9 cellular contexts compared by ENCODE assay signal in genomic region chr19:6590458-6591319, GRCh38. TPM values are rescaled to one million over a fixed set of nuclear protein-coding genes. Genes with fewer than 3 reads are reported as not detected.
A peak's percentile ranks its signal among the peaks of the same experiment; 100 is the strongest.
DNase-seq lines count a peak whose midpoint lies in the region; ATAC-seq, FAIRE-seq and TF ChIP-seq lines count a peak whose summit lies in the region.
"Had no signal": no experiment of that assay in that cellular context is flagged by ENCODE, and none has a peak within 500 bp of the region (broad histone marks: within the 10 kb centered on the region; RNA-seq: fewer than 3 reads in every experiment).

TSS of gene CD70 (minus strand) at chr19:6591150. CDS start at chr19:6591002, 148 bp downstream.

- TF ChIP-seq CTCF in psoas muscle (IDR thresholded peaks at IDR 0.05) (no peak), BE2C (IDR thresholded peaks at IDR 0.05; ENCODE audit: low read depth, low read length) (no peak)

- DNase-seq in ACHN (peak; percentile 70), GM19239 (ENCODE audit: insufficient read length, low spot score) (no peak), UCSD-AML1 (lab: John Stamatoyannopoulos, UW; ENCODE audit: unreplicated experiment) (peak; percentile 75), psoas muscle (peak in 1 of 2 donors; percentile 29), NCI-H187 (lab: John Stamatoyannopoulos, UW) (no peak), BE2C (no peak)
- DNase-seq in effector memory CD8-positive, alpha-beta T cell, result peak; percentile 48 to 53 (median 52)
- DNase-seq: heart right ventricle had no signal

- 0 to 1% (median 1%) methylated on average over 42 to 49 of the region's 49 CpGs for WGBS in psoas muscle, 3 donors

- peak; percentile 95 for FAIRE-seq in GM19239 (lab: Jason Lieb, UNC)

- in situ Hi-C loops in ACHN (cut with HindIII; ENCODE audit: low pct_ligation_motif_present, low pct_unique_long_range_greater_than_20kb, low sequenced_read_pairs), result no loop called here

- H3K9me3 ChIP-seq in psoas muscle (no peaks in the 10 kb centered on the region), BE2C (no peaks in the 10 kb centered on the region)
- H3K9me3 ChIP-seq: heart right ventricle had no signal

- H3K27me3 ChIP-seq in psoas muscle (ENCODE audit: insufficient read depth in 3 of 3, low read length in 2 of 3), result peaks cover 0 to 80% (median 31%) of the 10 kb centered on the region in 3 donors
- H3K27me3 ChIP-seq in BE2C, result peaks cover 52% of the 10 kb centered on the region

- H3K4me3 Mint-ChIP-seq in effector memory CD8-positive, alpha-beta T cell, result peak within 1 kb of the TSS; percentile 78 to 97

- H3K4me3 ChIP-seq in psoas muscle (peak within 1 kb of the TSS; percentile 15), BE2C (ENCODE audit: low read depth, low read length) (no peak within 1 kb of the TSS)

- H3K27me3 Mint-ChIP-seq in effector memory CD8-positive, alpha-beta T cell, result peaks cover 20 to 47% of the 10 kb centered on the region in 2 donors

- no peak within 1 kb of the TSS for H3K27ac ChIP-seq in psoas muscle
- H3K27ac ChIP-seq: heart right ventricle had no signal

- H3K4me1 ChIP-seq in psoas muscle (no peaks in the 10 kb centered on the region), BE2C (no peaks in the 10 kb centered on the region)

- ATAC-seq in HG03460 (IDR thresholded peaks at IDR 0.05; ENCODE audit: unreplicated experiment), result peak; percentile 45
- peak; percentile 71 for ATAC-seq in effector memory CD8-positive, alpha-beta T cell (replicated peaks)
- ATAC-seq in psoas muscle, result no peak

- no peaks in the 10 kb centered on the region for H3K9me3 Mint-ChIP-seq in effector memory CD8-positive, alpha-beta T cell

- intact Hi-C loops in psoas muscle (cut with DNase I), result no loop called here

- peaks cover 13% of the 10 kb centered on the region for H3K36me3 Mint-ChIP-seq in effector memory CD8-positive, alpha-beta T cell (ENCODE audit: insufficient read depth)

- H3K4me1 Mint-ChIP-seq in effector memory CD8-positive, alpha-beta T cell (ENCODE audit: low read depth in 2 of 2), result peaks cover 38 to 57% of the 10 kb centered on the region in 2 donors

- H3K27ac Mint-ChIP-seq in effector memory CD8-positive, alpha-beta T cell, result peak within 1 kb of the TSS; percentile 94 to 99

- H3K36me3 ChIP-seq in psoas muscle (ENCODE audit: insufficient read depth in 1 of 2, low read depth in 1 of 2) (no peaks in the 10 kb centered on the region), BE2C (no peaks in the 10 kb centered on the region)
- H3K36me3 ChIP-seq: heart right ventricle had no signal

RNA-seq across cellular contexts. Expression of gene CD70, which starts in this region (rescaled TPM):
- not detected for total RNA-seq in psoas muscle
- not detected for polyA plus RNA-seq in psoas muscle
- polyA plus RNA-seq in BE2C (2012; ENCODE audit: insufficient read depth, insufficient read length, low read depth), result not detected
- polyA plus RNA-seq: heart right ventricle had no signal

Comparison
In these comparisons a context has a peak if more than half of its experiments do, and no peak if none do; other contexts are left out.
1. DNase-seq: peak in ACHN (single experiment), UCSD-AML1 (single experiment) and effector memory CD8-positive, alpha-beta T cell (3 of 3); none in GM19239 (single experiment), NCI-H187 (0 of 2) and BE2C (single experiment).
2. ATAC-seq: peak in HG03460 (single experiment) and effector memory CD8-positive, alpha-beta T cell (single experiment); none in psoas muscle (0 of 4).